ENCODE assay signal across 9 cellular contexts in genomic region chr2:224937887-224938286, GRCh38.
DNase-seq lines count a peak whose midpoint lies in the region; ATAC-seq and TF ChIP-seq lines count a peak whose summit lies in the region.
"Had no signal": no experiment of that assay in that cellular context is flagged by ENCODE, and none has a peak within 500 bp of the region (broad histone marks: within the 10 kb centered on the region; RNA-seq: fewer than 3 reads in every experiment).

No MANE protein-coding gene starts in this region.

- ATAC-seq in GM18505 (IDR thresholded peaks at IDR 0.05; ENCODE audit: unreplicated experiment): peak; percentile 89
- peak; percentile 83 for ATAC-seq in GM21447 (IDR thresholded peaks at IDR 0.05; ENCODE audit: unreplicated experiment)
- ATAC-seq in HG03460 (IDR thresholded peaks at IDR 0.05; ENCODE audit: unreplicated experiment): peak; percentile 89

- H3K4me1 ChIP-seq in endocrine pancreas (ENCODE audit: control insufficient read depth, insufficient read depth, low read length): peaks cover 18% of the 10 kb centered on the region

- DNase-seq in RWPE1 (ENCODE audit: low spot score): no peak
- DNase-seq in foreskin melanocyte: no peak
- no peak for DNase-seq in DMS153 (lab: John Stamatoyannopoulos, UW)
- no peak for DNase-seq in SHP77 (lab: John Stamatoyannopoulos, UW)
- DNase-seq: esophagus squamous epithelium had no signal

- POLR2A ChIA-PET in RWPE1 (lab: Yijun Ruan, JAX; ENCODE audit: low non-redundant PET): no interaction called here

- no peaks in the 10 kb centered on the region for H3K9me3 ChIP-seq in endocrine pancreas (ENCODE audit: control insufficient read depth, low read length)
- H3K9me3 ChIP-seq: esophagus squamous epithelium had no signal

- H3K27me3 ChIP-seq in endocrine pancreas (ENCODE audit: control insufficient read depth, insufficient read depth, low read length): no peaks in the 10 kb centered on the region
- H3K27me3 ChIP-seq: esophagus squamous epithelium had no signal

- TF ChIP-seq CTCF in RWPE1 (conservative IDR thresholded peaks at IDR 0.05; ENCODE audit: low read depth): no peak

- H3K27ac ChIP-seq in RWPE1: no peak overlapping the region

- H3K36me3 ChIP-seq in endocrine pancreas (ENCODE audit: control insufficient read depth, insufficient read depth, low read length): no peaks in the 10 kb centered on the region
- H3K36me3 ChIP-seq: esophagus squamous epithelium had no signal

- CTCF ChIA-PET in RWPE1 (lab: Yijun Ruan, JAX): interaction anchor here (0.6 kb wide), 1 partner anchor 1538 kb away, joined by 3 read pairs; no protein-coding TSS in a partner anchor

- no peak overlapping the region for H3K9ac ChIP-seq in endocrine pancreas (ENCODE audit: control insufficient read depth, insufficient read depth, low read length)

- peak overlapping the region; percentile 19 for H3K4me3 ChIP-seq in endocrine pancreas (ENCODE audit: control insufficient read depth, insufficient read depth, low read length)

- no peak for TF ChIP-seq POLR2A in GM18505 (IDR thresholded peaks at IDR 0.05; ENCODE audit: borderline replicate concordance, extremely low read depth, insufficient read depth, insufficient read length)
